1 cellular context compared by ENCODE assay signal in the genomic region with DNA sequence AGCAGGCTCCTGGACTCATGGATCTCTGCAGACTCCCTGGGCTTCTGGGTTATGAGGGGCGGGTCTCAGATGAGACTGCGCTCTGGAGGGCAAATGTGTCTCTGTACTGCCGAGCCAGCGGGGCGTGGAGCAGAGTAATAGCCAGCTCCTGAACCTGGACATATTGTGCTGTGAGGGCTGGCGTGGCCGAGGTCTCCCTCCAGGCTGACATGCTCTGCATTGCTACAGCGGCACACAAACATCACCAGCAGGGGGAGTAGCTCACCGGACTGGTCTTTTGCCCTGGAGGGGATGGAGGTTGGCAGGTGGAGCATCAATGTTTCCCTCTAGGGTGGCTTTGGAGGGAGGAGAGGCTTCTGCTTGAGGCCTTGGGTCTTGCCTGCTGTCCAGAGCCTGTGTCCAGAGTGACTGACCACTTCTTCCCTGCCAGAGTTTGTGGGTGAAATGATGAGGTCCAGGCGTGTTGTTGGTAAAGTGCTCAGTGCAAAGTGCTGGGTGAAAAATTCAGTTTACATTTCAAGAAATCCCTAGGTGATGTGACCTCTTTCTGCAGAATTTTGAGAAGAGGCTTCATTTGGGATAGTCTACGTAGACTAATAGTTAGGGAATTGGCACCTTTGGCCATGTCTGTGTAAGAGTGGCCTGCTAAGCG.
TF ChIP-seq lines count a peak whose summit lies in the region.

No MANE protein-coding gene starts in this region.

TF ChIP-seq in K562, 482 proteins besides CTCF, POLR2A, EP300 and RAD21:
- peak; percentile 27 for TF ChIP-seq CTCFL (IDR thresholded peaks at IDR 0.05; ENCODE audit: borderline replicate concordance, insufficient read depth, low read depth, low read length, poor library complexity, severe bottlenecking)
- no peak for TF ChIP-seq POLR2AphosphoS2 (IDR thresholded peaks at IDR 0.05; ENCODE audit: low read length)
